1 cellular context compared by ENCODE assay signal in the genomic region with DNA sequence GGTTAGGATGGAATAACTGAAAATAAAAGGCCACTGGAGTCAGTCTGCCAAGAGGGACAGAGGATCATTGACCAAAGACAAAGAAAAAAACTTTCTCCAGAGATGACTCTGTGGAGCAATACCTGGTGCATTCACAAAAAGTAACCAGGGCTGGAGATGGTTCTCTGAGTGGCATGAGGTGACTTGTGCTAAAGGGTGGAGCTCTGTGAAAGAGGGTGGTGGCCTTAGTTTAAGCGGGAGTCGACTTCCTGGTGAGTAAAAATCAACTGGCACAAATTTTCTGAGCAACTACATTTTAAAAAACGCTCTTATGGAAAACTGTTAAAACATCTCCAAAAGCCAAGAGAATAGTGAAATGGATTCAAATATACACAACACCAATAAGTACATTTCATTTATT.
TF ChIP-seq lines count a peak whose summit lies in the region.

No MANE protein-coding gene starts in this region.

TF ChIP-seq in H1, 55 proteins besides CTCF, POLR2A, EP300 and RAD21 (continued from another document):
- no peak for TF ChIP-seq TEAD4 (IDR thresholded peaks at IDR 0.05; ENCODE audit: low read depth, low read length)
